35 cellular contexts compared by ENCODE assay signal in the genomic region with DNA sequence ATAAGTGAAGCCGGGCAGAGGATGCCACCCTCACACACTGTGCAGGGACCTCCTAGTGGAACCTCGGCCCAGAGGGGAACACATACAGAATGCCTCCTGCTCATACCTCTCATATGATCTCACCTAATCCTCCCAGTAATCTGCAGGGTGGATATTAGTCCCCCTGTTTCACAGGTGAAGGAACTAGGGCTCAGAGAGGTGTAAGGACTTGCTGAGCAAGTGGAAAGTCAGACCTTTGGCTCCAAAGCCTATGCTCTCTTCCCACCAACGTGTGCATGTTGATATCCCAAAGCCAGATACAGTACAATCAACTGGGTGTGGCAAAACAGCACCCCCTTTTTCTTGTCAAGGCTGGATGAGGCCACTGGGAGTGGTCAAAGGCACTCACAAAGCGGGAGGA. TPM values are rescaled to one million over a fixed set of nuclear protein-coding genes. Genes with fewer than 3 reads are reported as not detected.
"Had no signal": no experiment of that assay in that cellular context is flagged by ENCODE, and none has a peak within 500 bp of the region (broad histone marks: within the 10 kb centered on the region; RNA-seq: fewer than 3 reads in every experiment).

No MANE protein-coding gene starts in this region.

- H3K27me3 Mint-ChIP-seq: activated naive CD8-positive, alpha-beta T cell treated with anti-CD3 and anti-CD28 coated beads for 36 hours had no signal

- H3K27ac ChIP-seq: Peyer's patch, WERI-Rb-1 had no signal

- H3K4me1 Mint-ChIP-seq: activated CD4-positive, alpha-beta memory T cell treated with anti-CD3 and anti-CD28 coated beads, Interleukin-2, amount 10 ng/mL, durations not matched to agents 7 days and 5 days; activated CD8-positive, alpha-beta memory T cell treated with anti-CD3 and anti-CD28 coated beads, Interleukin-2, amount 10 ng/mL, durations not matched to agents 7 days and 5 days; activated naive CD8-positive, alpha-beta T cell treated with anti-CD3 and anti-CD28 coated beads for 36 hours had no signal

- H3K9me3 ChIP-seq: MG63, Peyer's patch had no signal

- H3K4me1 ChIP-seq: Peyer's patch had no signal

- H3K27me3 ChIP-seq: MG63, Peyer's patch had no signal

- H3K36me3 ChIP-seq: MG63, Peyer's patch, WERI-Rb-1 had no signal

- H3K9me3 Mint-ChIP-seq: activated CD4-positive, alpha-beta memory T cell treated with anti-CD3 and anti-CD28 coated beads, Interleukin-2, amount 10 ng/mL, durations not matched to agents 7 days and 5 days; activated naive CD8-positive, alpha-beta T cell treated with anti-CD3 and anti-CD28 coated beads for 36 hours had no signal

- H3K4me3 Mint-ChIP-seq: activated CD4-positive, alpha-beta memory T cell treated with anti-CD3 and anti-CD28 coated beads, Interleukin-2, amount 10 ng/mL, durations not matched to agents 7 days and 5 days; activated CD8-positive, alpha-beta memory T cell treated with anti-CD3 and anti-CD28 coated beads, Interleukin-2, amount 10 ng/mL, durations not matched to agents 7 days and 5 days; activated naive CD8-positive, alpha-beta T cell treated with anti-CD3 and anti-CD28 coated beads for 36 hours had no signal

- H3K36me3 Mint-ChIP-seq: activated CD8-positive, alpha-beta memory T cell treated with anti-CD3 and anti-CD28 coated beads, Interleukin-2, amount 10 ng/mL, durations not matched to agents 7 days and 5 days; activated naive CD8-positive, alpha-beta T cell treated with anti-CD3 and anti-CD28 coated beads for 36 hours had no signal

- H3K4me3 ChIP-seq: MG63, Peyer's patch had no signal

- H3K27ac Mint-ChIP-seq: activated CD4-positive, alpha-beta memory T cell treated with anti-CD3 and anti-CD28 coated beads, Interleukin-2, amount 10 ng/mL, durations not matched to agents 7 days and 5 days; activated CD8-positive, alpha-beta memory T cell treated with anti-CD3 and anti-CD28 coated beads, Interleukin-2, amount 10 ng/mL, durations not matched to agents 7 days and 5 days; activated naive CD8-positive, alpha-beta T cell treated with anti-CD3 and anti-CD28 coated beads for 36 hours had no signal

- DNase-seq: activated CD4-positive, alpha-beta memory T cell treated with anti-CD3 and anti-CD28 coated beads, Interleukin-2, amount 10 ng/mL, durations not matched to agents 7 days and 5 days; activated CD4-positive, alpha-beta T cell treated with anti-CD3 and anti-CD28 coated beads for 1 hour; activated CD4-positive, alpha-beta T cell treated with anti-CD3 and anti-CD28 coated beads for 48 hours; activated CD4-positive, CD25-positive, alpha-beta regulatory T cell; activated CD8-positive, alpha-beta memory T cell treated with anti-CD3 and anti-CD28 coated beads for 24 hours; activated CD8-positive, alpha-beta memory T cell treated with anti-CD3 and anti-CD28 coated beads, Interleukin-2, amount 10 ng/mL, durations not matched to agents 7 days and 5 days; activated CD8-positive, alpha-beta memory T cell treated with anti-CD3 and anti-CD28 coated beads, Interleukin-2, amount 50 U/mL, for 48 hours; activated effector memory CD4-positive, alpha-beta T cell treated with Interleukin-2 at 50 U/mL for 16 hours; activated naive CD4-positive, alpha-beta T cell; activated naive CD4-positive, alpha-beta T cell treated with anti-CD3 and anti-CD28 coated beads, Interleukin-2, amount 50 U/mL, for 16 hours; activated naive CD8-positive, alpha-beta T cell treated with anti-CD3 and anti-CD28 coated beads for 36 hours; activated T-cell treated with anti-CD3 and anti-CD28 coated beads, Interleukin-2, amount 50 U/mL, for 48 hours; amniotic stem cell; aorta; caudate nucleus; Kasumi-1; KG1; MG63; NCI-H1048; NCI-H1105 treated with DMSO at 0.1 percent for 48 hours; NCI-H1436 treated with DMSO at 0.1 percent for 48 hours; NCI-H1694 treated with DMSO at 0.1 percent for 48 hours; NCI-H2029; NCI-H2171; NCI-H510A; NCI-H526; NCI-H748 treated with DMSO at 0.1 percent for 48 hours; NK-92 treated with Interleukin-12 subunit alpha and Interleukin-12 subunit beta, amount 100 ng/mL, for 24 hours; PC-3; Peyer's patch; RPMI8226; T-helper 1 cell; T-helper 2 cell; T-helper 9 cell; WERI-Rb-1 had no signal

RNA-seq across cellular contexts. Expression of gene MYH6, which starts 4.2 kb away (rescaled TPM):
- total RNA-seq: activated naive CD8-positive, alpha-beta T cell treated with anti-CD3 and anti-CD28 coated beads for 36 hours; aorta; PC-3; Peyer's patch had no signal

RNA-seq across cellular contexts. Expression of gene CMTM5, which starts 27.1 kb away (rescaled TPM):
- total RNA-seq: activated CD4-positive, alpha-beta memory T cell treated with anti-CD3 and anti-CD28 coated beads, Interleukin-2, amount 10 ng/mL, durations not matched to agents 7 days and 5 days; activated CD8-positive, alpha-beta memory T cell treated with anti-CD3 and anti-CD28 coated beads, Interleukin-2, amount 10 ng/mL, durations not matched to agents 7 days and 5 days; activated naive CD8-positive, alpha-beta T cell treated with anti-CD3 and anti-CD28 coated beads for 36 hours; PC-3; Peyer's patch had no signal

RNA-seq across cellular contexts. Expression of gene IL25, which starts 31.3 kb away (rescaled TPM):
- total RNA-seq: activated CD4-positive, alpha-beta memory T cell treated with anti-CD3 and anti-CD28 coated beads, Interleukin-2, amount 10 ng/mL, durations not matched to agents 7 days and 5 days; activated CD8-positive, alpha-beta memory T cell treated with anti-CD3 and anti-CD28 coated beads, Interleukin-2, amount 10 ng/mL, durations not matched to agents 7 days and 5 days; activated naive CD8-positive, alpha-beta T cell treated with anti-CD3 and anti-CD28 coated beads for 36 hours; aorta; PC-3; Peyer's patch had no signal
- polyA plus RNA-seq: aorta had no signal

RNA-seq across cellular contexts. Expression of gene MYH7, which starts 31.6 kb away (rescaled TPM):
- total RNA-seq: aorta, PC-3 had no signal

RNA-seq across cellular contexts. Expression of gene EFS, which starts 38.9 kb away (rescaled TPM):
- total RNA-seq: activated CD4-positive, alpha-beta memory T cell treated with anti-CD3 and anti-CD28 coated beads, Interleukin-2, amount 10 ng/mL, durations not matched to agents 7 days and 5 days; activated CD8-positive, alpha-beta memory T cell treated with anti-CD3 and anti-CD28 coated beads, Interleukin-2, amount 10 ng/mL, durations not matched to agents 7 days and 5 days; activated naive CD8-positive, alpha-beta T cell treated with anti-CD3 and anti-CD28 coated beads for 36 hours had no signal
